Comparison of ENCODE assay signal across 11 cellular contexts in genomic region chr10:94042001-94042813, GRCh38. TPM values are rescaled to one million over a fixed set of nuclear protein-coding genes. Genes with fewer than 3 reads are reported as not detected.
DNase-seq lines count a peak whose midpoint lies in the region; ATAC-seq and TF ChIP-seq lines count a peak whose summit lies in the region.
"Had no signal": no experiment of that assay in that cellular context is flagged by ENCODE, and none has a peak within 500 bp of the region (broad histone marks: within the 10 kb centered on the region; RNA-seq: fewer than 3 reads in every experiment).

No MANE protein-coding gene starts in this region.

- no peak overlapping the region for H3K4me3 ChIP-seq in uterus

- in situ Hi-C loops in SK-MEL-5 (cut with HindIII; ENCODE audit: low pct_unique_long_range_greater_than_20kb, low sequenced_read_pairs) = no loop called here

- TF ChIP-seq CTCF in uterus (IDR thresholded peaks at IDR 0.05) = peak in 1 of 4 experiments; percentile 26

- H3K9me3 ChIP-seq in uterus = no peaks in the 10 kb centered on the region

- peaks cover 2% of the 10 kb centered on the region for H3K27me3 Mint-ChIP-seq in activated naive CD8-positive, alpha-beta T cell treated with anti-CD3 and anti-CD28 coated beads, Interleukin-2, amount 50 U/mL, for 24 hours
- peaks cover 12% of the 10 kb centered on the region for H3K27me3 Mint-ChIP-seq in activated naive CD8-positive, alpha-beta T cell treated with anti-CD3 and anti-CD28 coated beads for 36 hours

- no peaks in the 10 kb centered on the region for H3K4me1 Mint-ChIP-seq in activated naive CD8-positive, alpha-beta T cell treated with anti-CD3 and anti-CD28 coated beads, Interleukin-2, amount 50 U/mL, for 24 hours
- no peaks in the 10 kb centered on the region for H3K4me1 Mint-ChIP-seq in activated naive CD8-positive, alpha-beta T cell treated with anti-CD3 and anti-CD28 coated beads for 36 hours
- H3K4me1 Mint-ChIP-seq: CD14-positive monocyte had no signal

- no peaks in the 10 kb centered on the region for H3K36me3 ChIP-seq in uterus

- H3K27ac Mint-ChIP-seq in activated naive CD8-positive, alpha-beta T cell treated with anti-CD3 and anti-CD28 coated beads, Interleukin-2, amount 50 U/mL, for 24 hours = no peak overlapping the region
- H3K27ac Mint-ChIP-seq in activated naive CD8-positive, alpha-beta T cell treated with anti-CD3 and anti-CD28 coated beads for 36 hours = no peak overlapping the region
- H3K27ac Mint-ChIP-seq: CD14-positive monocyte, memory B cell had no signal

- DNase-seq in activated naive CD8-positive, alpha-beta T cell treated with anti-CD3 and anti-CD28 coated beads, Interleukin-2, amount 50 U/mL, for 24 hours = no peak
- DNase-seq in activated naive CD8-positive, alpha-beta T cell treated with anti-CD3 and anti-CD28 coated beads for 36 hours = no peak
- DNase-seq in SK-MEL-5 (ENCODE audit: low read depth, low spot score) (peak; percentile 16), germinal center (ENCODE audit: low spot score) (peak; percentile 37), uterus (no peak), NK-92 (lab: John Stamatoyannopoulos, UW; ENCODE audit: unreplicated experiment) (no peak), DMS153 treated with DMSO at 0.1 percent for 48 hours (lab: John Stamatoyannopoulos, UW; ENCODE audit: unreplicated experiment) (no peak)
- DNase-seq: activated CD4-positive, alpha-beta T cell treated with anti-CD3 and anti-CD28 coated beads, Interleukin-2, amount 50 U/mL, for 4 hours had no signal

- intact Hi-C loops in uterus (cut with DNase I; ENCODE audit: low total_unique reads) = no loop called here

- H3K27ac ChIP-seq in uterus = peak overlapping the region; percentile 18 to 58

- peaks cover 3% of the 10 kb centered on the region for H3K9me3 Mint-ChIP-seq in activated naive CD8-positive, alpha-beta T cell treated with anti-CD3 and anti-CD28 coated beads, Interleukin-2, amount 50 U/mL, for 24 hours
- no peaks in the 10 kb centered on the region for H3K9me3 Mint-ChIP-seq in activated naive CD8-positive, alpha-beta T cell treated with anti-CD3 and anti-CD28 coated beads for 36 hours
- H3K9me3 Mint-ChIP-seq: memory B cell had no signal

- no peak for TF ChIP-seq POLR2A in uterus (IDR thresholded peaks at IDR 0.05)

- no peaks in the 10 kb centered on the region for H3K27me3 ChIP-seq in uterus

- peak; percentile 36 for ATAC-seq in activated naive CD8-positive, alpha-beta T cell treated with anti-CD3 and anti-CD28 coated beads, Interleukin-2, amount 50 U/mL, for 24 hours
- no peak for ATAC-seq in HG02759 (IDR thresholded peaks at IDR 0.05; ENCODE audit: unreplicated experiment)

- no peaks in the 10 kb centered on the region for H3K4me1 ChIP-seq in uterus

- H3K4me3 Mint-ChIP-seq in activated naive CD8-positive, alpha-beta T cell treated with anti-CD3 and anti-CD28 coated beads, Interleukin-2, amount 50 U/mL, for 24 hours = no peak overlapping the region
- no peak overlapping the region for H3K4me3 Mint-ChIP-seq in activated naive CD8-positive, alpha-beta T cell treated with anti-CD3 and anti-CD28 coated beads for 36 hours
- H3K4me3 Mint-ChIP-seq: CD14-positive monocyte, memory B cell had no signal

- no peaks in the 10 kb centered on the region for H3K36me3 Mint-ChIP-seq in activated naive CD8-positive, alpha-beta T cell treated with anti-CD3 and anti-CD28 coated beads, Interleukin-2, amount 50 U/mL, for 24 hours (ENCODE audit: low read depth)
- no peaks in the 10 kb centered on the region for H3K36me3 Mint-ChIP-seq in activated naive CD8-positive, alpha-beta T cell treated with anti-CD3 and anti-CD28 coated beads for 36 hours
- H3K36me3 Mint-ChIP-seq: CD14-positive monocyte, memory B cell had no signal

RNA-seq across cellular contexts. Expression of gene PLCE1, which starts 48.5 kb away (rescaled TPM):
- total RNA-seq in activated naive CD8-positive, alpha-beta T cell treated with anti-CD3 and anti-CD28 coated beads for 36 hours = not detected
- 0.50 and 1.1 TPM in 2 replicates for total RNA-seq in SK-MEL-5 (2014; rRNA removed; shearing (Covaris generic))
- polyA plus RNA-seq in SK-MEL-5 (2015; cell fraction: cytosol; rRNA removed) = 1.8 and 2.3 TPM in 2 replicates
- 1.6 and 3.4 TPM in 2 replicates for polyA plus RNA-seq in SK-MEL-5 (2015; cell fraction: nucleus; rRNA removed)
- total RNA-seq in uterus = 10 to 100 TPM in 3 of 4 donors, 1 to 10 TPM in 1; 7.1 to 21.7 (median 12.9) TPM

Comparison
In these comparisons a context has a peak if more than half of its experiments do, and no peak if none do; other contexts are left out.
1. DNase-seq: peak in SK-MEL-5 (single experiment) and germinal center (single experiment); none in activated naive CD8-positive, alpha-beta T cell treated with anti-CD3 and anti-CD28 coated beads, Interleukin-2, amount 50 U/mL, for 24 hours (single experiment), activated naive CD8-positive, alpha-beta T cell treated with anti-CD3 and anti-CD28 coated beads for 36 hours (single experiment), uterus (0 of 2), NK-92 (single experiment) and DMS153 treated with DMSO at 0.1 percent for 48 hours (single experiment).